ENCODE assay signal across 7 cellular contexts in the genomic region with DNA sequence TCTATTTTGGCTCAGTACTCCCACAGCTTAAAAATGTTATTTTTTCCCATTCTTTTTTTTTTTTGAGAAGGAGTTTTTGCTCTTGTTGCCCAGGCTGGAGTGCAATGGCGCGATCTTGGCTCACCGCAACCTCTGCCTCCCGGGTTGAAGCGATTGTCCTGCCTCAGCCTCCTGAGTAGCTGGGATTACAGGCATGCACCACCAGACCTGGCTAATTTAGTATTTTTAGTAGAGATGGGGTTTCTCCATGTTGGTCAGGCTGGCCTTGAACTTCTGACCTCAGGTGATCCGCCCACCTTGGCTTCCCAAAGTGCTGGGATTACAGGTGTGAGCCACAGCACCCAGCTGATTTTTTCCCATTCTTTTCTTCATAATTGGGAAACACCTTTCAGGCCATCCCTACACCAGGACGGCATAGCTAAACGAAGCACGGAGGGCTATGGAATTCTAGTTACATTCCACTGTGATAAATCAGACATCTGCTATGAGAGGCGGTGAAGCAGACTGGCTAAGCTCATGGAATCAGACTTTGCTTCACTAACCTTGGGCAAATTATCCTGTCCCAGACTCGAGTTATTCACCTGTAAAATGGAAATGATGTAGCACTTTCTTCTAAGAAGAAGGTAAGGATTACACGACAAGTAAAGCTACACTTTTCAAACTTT.
DNase-seq lines count a peak whose midpoint lies in the region; ATAC-seq and TF ChIP-seq lines count a peak whose summit lies in the region.
"Not testable (repeated sequence)": the region's sequence is repeated elsewhere in the genome, so short reads cannot be mapped to it uniquely, and the experiment has no call there.

No MANE protein-coding gene starts in this region.

- H4K8ac ChIP-seq in mesendoderm (ENCODE audit: low read depth, low read length): not testable (repeated sequence)

- WGBS in mesendoderm (ENCODE audit: extremely low coverage, insufficient coverage, low lambda C conversion rate): no CpG with 5 or more reads among the region's 12 CpGs

- H3F3A ChIP-seq in PC-9 (ENCODE audit: insufficient read depth, low read depth): not testable (repeated sequence)

- peak overlapping the region; percentile 39; the same call in 1 of the 2 replicates for H3K4me2 ChIP-seq in PC-9
- not testable (repeated sequence) for H3K4me2 ChIP-seq in mesendoderm (ENCODE audit: low read length)

- not testable (repeated sequence) for H4K5ac ChIP-seq in mesendoderm (ENCODE audit: low read length)

- not testable (repeated sequence) for H3K27ac Mint-ChIP-seq in Calu3 (ENCODE audit: unreplicated experiment); activated CD4-positive, alpha-beta T cell treated with anti-CD3 and anti-CD28 coated beads, Interleukin-2, amount 10 ng/mL, durations not matched to agents 24 days and 14 days

- H3K79me1 ChIP-seq in mesendoderm (ENCODE audit: low read length): not testable (repeated sequence)

- H4K20me1 ChIP-seq in PC-9 (ENCODE audit: insufficient read depth): not testable (repeated sequence)

- not testable (repeated sequence) for H3K18ac ChIP-seq in mesendoderm (ENCODE audit: low read length)

- H2BK5ac ChIP-seq in mesendoderm (ENCODE audit: low read length): not testable (repeated sequence)

- not testable (repeated sequence) for H3K4ac ChIP-seq in mesendoderm (ENCODE audit: low read depth, low read length)

- not testable (repeated sequence) for H3K79me2 ChIP-seq in PC-9 (ENCODE audit: low read depth); mesendoderm (ENCODE audit: control insufficient read depth, insufficient read depth, low read length)

- not testable (repeated sequence) for H2AK5ac ChIP-seq in mesendoderm (ENCODE audit: low read length)

- not testable (repeated sequence) for H3K23ac ChIP-seq in mesendoderm (ENCODE audit: low read length)

- not testable (repeated sequence) for H3K4me1 Mint-ChIP-seq in Calu3 (ENCODE audit: low read depth, unreplicated experiment); activated CD4-positive, alpha-beta T cell treated with anti-CD3 and anti-CD28 coated beads, Interleukin-2, amount 10 ng/mL, durations not matched to agents 24 days and 14 days

- peak; percentile 47 to 79 for ATAC-seq in left cardiac atrium

- H3K36me3 Mint-ChIP-seq in Calu3 (ENCODE audit: insufficient read depth, unreplicated experiment); activated CD4-positive, alpha-beta T cell treated with anti-CD3 and anti-CD28 coated beads, Interleukin-2, amount 10 ng/mL, durations not matched to agents 24 days and 14 days (ENCODE audit: low read depth): not testable (repeated sequence)

- not testable (repeated sequence) for H3K4me3 Mint-ChIP-seq in Calu3 (ENCODE audit: low read depth, unreplicated experiment); activated CD4-positive, alpha-beta T cell treated with anti-CD3 and anti-CD28 coated beads, Interleukin-2, amount 10 ng/mL, durations not matched to agents 24 days and 14 days

- H3K4me3 ChIP-seq in HFF-Myc (replicated peaks; ENCODE audit: low read depth, low read length); PC-9; mesendoderm (ENCODE audit: low read length): not testable (repeated sequence)

- not testable (repeated sequence) for H2BK120ac ChIP-seq in mesendoderm (ENCODE audit: low read depth, low read length)

- H3K56ac ChIP-seq in mesendoderm (ENCODE audit: low read length): not testable (repeated sequence)

- not testable (repeated sequence) for H3K9me3 ChIP-seq in PC-9 (ENCODE audit: insufficient read depth, low read depth)

- peak; percentile 9 for DNase-seq in Calu3
- DNase-seq in HFF-Myc (ENCODE audit: extremely low read depth, low read depth): peak; percentile 24
- peak; percentile 68 to 92 for DNase-seq in PC-9
- DNase-seq in activated CD4-positive, alpha-beta T cell treated with anti-CD3 and anti-CD28 coated beads, Interleukin-2, amount 10 ng/mL, durations not matched to agents 24 days and 14 days: peak; percentile 28
- DNase-seq in dedifferentiated amniotic fluid mesenchymal stem cell (ENCODE audit: extremely low spot score): peak; percentile 59
- not testable (repeated sequence) for DNase-seq in left cardiac atrium
- peak; percentile 80 for DNase-seq in mesendoderm

- H3K9me3 Mint-ChIP-seq in Calu3 (ENCODE audit: low read depth, unreplicated experiment); activated CD4-positive, alpha-beta T cell treated with anti-CD3 and anti-CD28 coated beads, Interleukin-2, amount 10 ng/mL, durations not matched to agents 24 days and 14 days: not testable (repeated sequence)

- POLR2A ChIA-PET in PC-9 (lab: Charles Lee; ENCODE audit: unreplicated experiment): interaction anchor here (0.6 to 1.2 kb wide), 6 partner anchors 62 to 313 kb away, joined by 3 to 14 read pairs (median 3); partner anchors contain the start of gene ZFAND5

- H3K4me1 ChIP-seq in PC-9 (replicated peaks; ENCODE audit: insufficient read depth): peaks cover 15% of the 10 kb centered on the region
- not testable (repeated sequence) for H3K4me1 ChIP-seq in mesendoderm (ENCODE audit: control insufficient read depth, low read depth, low read length)

- H3K27me3 ChIP-seq in PC-9 (ENCODE audit: insufficient read depth, low read depth); mesendoderm (ENCODE audit: insufficient read depth, low read length, poor library complexity): not testable (repeated sequence)

- TF ChIP-seq CTCF in Calu3 (IDR thresholded peaks at IDR 0.05; ENCODE audit: unreplicated experiment); HFF-Myc (IDR thresholded peaks at IDR 0.05; ENCODE audit: low read depth, low read length, missing control alignments); PC-9 (conservative IDR thresholded peaks at IDR 0.05): not testable (repeated sequence)

- CTCF ChIA-PET in Calu3 (lab: Charles Lee): interaction anchor here (1.0 kb wide), 1 partner anchor 121 kb away, joined by 3 read pairs; no protein-coding TSS in a partner anchor
- CTCF ChIA-PET in PC-9 (lab: Charles Lee): interaction anchor here (0.8 to 1.7 kb wide), 2 partner anchors 11 to 43 kb away, joined by 3 read pairs; no protein-coding TSS in a partner anchor

- H3K27ac ChIP-seq in PC-9: peak overlapping the region; percentile 65
- H3K27ac ChIP-seq in mesendoderm (ENCODE audit: low read depth, low read length): not testable (repeated sequence)

- H2BK15ac ChIP-seq in mesendoderm (replicated peaks; ENCODE audit: low read depth): not testable (repeated sequence)

- H2AFZ ChIP-seq in PC-9: not testable (repeated sequence)

- not testable (repeated sequence) for H3K9me2 ChIP-seq in PC-9 (ENCODE audit: insufficient read depth)

- not testable (repeated sequence) for H3K36me3 ChIP-seq in PC-9 (ENCODE audit: low read depth); mesendoderm (ENCODE audit: control insufficient read depth, insufficient read depth, low read length)

- intact Hi-C loops in Calu3 (cut with micrococcal nuclease; ENCODE audit: unreplicated experiment); activated CD4-positive, alpha-beta T cell treated with anti-CD3 and anti-CD28 coated beads, Interleukin-2, amount 10 ng/mL, durations not matched to agents 24 days and 14 days (cut with micrococcal nuclease); left cardiac atrium (cut with DNase I): not testable (repeated sequence)
- intact Hi-C loops in PC-9 (cut with micrococcal nuclease; ENCODE audit: unreplicated experiment): loop anchor here (2.0 kb wide), 3 partner anchors 43 to 91 kb away; partner anchors contain the start of gene ZFAND5

- H3K27me3 Mint-ChIP-seq in Calu3 (ENCODE audit: unreplicated experiment); activated CD4-positive, alpha-beta T cell treated with anti-CD3 and anti-CD28 coated beads, Interleukin-2, amount 10 ng/mL, durations not matched to agents 24 days and 14 days: not testable (repeated sequence)

- not testable (repeated sequence) for BruUV-seq in Calu3 (replicated peaks; lab: Mats Ljungman, UMichigan); PC-9 (replicated peaks; lab: Mats Ljungman, UMichigan)

- H3K9ac ChIP-seq in mesendoderm (ENCODE audit: low read length): not testable (repeated sequence)
